18 cellular contexts compared by ENCODE assay signal in the genomic region with DNA sequence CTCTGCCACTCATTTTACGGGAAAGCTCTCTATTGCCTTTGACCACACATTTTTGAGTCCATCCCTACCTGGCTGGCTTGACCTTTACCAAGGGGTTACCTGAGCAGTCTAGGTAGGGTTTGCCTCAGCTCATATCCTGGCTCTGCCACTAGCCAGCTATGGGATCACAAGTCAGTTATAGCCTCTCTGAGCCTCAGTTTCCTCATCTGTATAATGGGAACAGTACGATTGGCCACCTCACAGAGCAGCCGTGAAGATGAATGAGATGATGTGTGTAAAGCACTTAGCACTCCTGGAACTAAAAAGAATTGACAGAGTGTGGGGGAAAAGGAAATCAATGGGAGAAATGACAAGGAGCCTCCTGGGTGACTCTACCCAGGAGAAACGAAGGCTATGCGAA. TPM values are rescaled to one million over a fixed set of nuclear protein-coding genes. Genes with fewer than 3 reads are reported as not detected.
DNase-seq lines count a peak whose midpoint lies in the region; ATAC-seq, FAIRE-seq and TF ChIP-seq lines count a peak whose summit lies in the region.
"Had no signal": no experiment of that assay in that cellular context is flagged by ENCODE, and none has a peak within 500 bp of the region (broad histone marks: within the 10 kb centered on the region; RNA-seq: fewer than 3 reads in every experiment).

No MANE protein-coding gene starts in this region.

- H3K9me3 ChIP-seq in Karpas-422 (ENCODE audit: low read length) (no peaks in the 10 kb centered on the region), K562 (replicated peaks; ENCODE audit: control insufficient read depth, insufficient read depth, low read depth, low read length) (no peaks in the 10 kb centered on the region)
- H3K9me3 ChIP-seq: Caco-2 had no signal

- no peaks in the 10 kb centered on the region for H3K36me3 ChIP-seq in Karpas-422 (ENCODE audit: insufficient read depth, low read length)
- H3K36me3 ChIP-seq in K562 (ENCODE audit: control insufficient read depth, insufficient read depth, low read length) = no peaks in the 10 kb centered on the region

- in situ Hi-C loops in K562 (cut with MboI) = no loop called here

- H3K27ac Mint-ChIP-seq in nephron = peak overlapping the region; percentile 16 to 77 (median 69)
- no peak overlapping the region for H3K27ac Mint-ChIP-seq in stimulated activated effector memory CD8-positive, alpha-beta T cell treated with anti-CD3 and anti-CD28 coated beads, Interleukin-12 subunit alpha, Interleukin-12 subunit beta, amount 100 ng/mL, for 72 hours
- H3K27ac Mint-ChIP-seq: CD4-positive, alpha-beta memory T cell had no signal

- no TSS peak for BruUV-seq in K562 (replicated peaks; lab: Mats Ljungman, UMichigan)

- CTCF ChIA-PET in K562 (lab: Yijun Ruan, JAX; ENCODE audit: low intra/inter-chr PET ratio) = no interaction called here

- 19% methylated on average over 5 of the region's 5 CpGs for WGBS in K562 (ENCODE audit: insufficient coverage, low coverage, missing lambda C conversion rate)

- H3K27me3 ChIP-seq in Karpas-422 (ENCODE audit: low read length) = no peaks in the 10 kb centered on the region
- no peaks in the 10 kb centered on the region; a peak in 2 of 5 replicates for H3K27me3 ChIP-seq in K562 (ENCODE audit: control insufficient read depth in 2 of 2, insufficient read depth in 2 of 2, low read length in 2 of 2)

- no peaks in the 10 kb centered on the region for H3K9me1 ChIP-seq in K562 (ENCODE audit: control insufficient read depth, insufficient read depth, low read length)

- H3K4me3 ChIP-seq in Karpas-422 (ENCODE audit: low read length) = no peak overlapping the region
- no peak overlapping the region for H3K4me3 ChIP-seq in K562

- H3K9ac ChIP-seq in Karpas-422 (ENCODE audit: low read length) (peak overlapping the region; percentile 68), K562 (ENCODE audit: insufficient read depth in 1 of 2, low read depth in 2 of 2, low read length in 2 of 2) (no peak overlapping the region)

- H3K9me3 Mint-ChIP-seq in nephron = no peaks in the 10 kb centered on the region
- H3K9me3 Mint-ChIP-seq in stimulated activated effector memory CD8-positive, alpha-beta T cell treated with anti-CD3 and anti-CD28 coated beads, Interleukin-12 subunit alpha, Interleukin-12 subunit beta, amount 100 ng/mL, for 72 hours = no peaks in the 10 kb centered on the region
- H3K9me3 Mint-ChIP-seq: CD4-positive, alpha-beta memory T cell had no signal

- no peak for TF ChIP-seq EP300 in K562 (IDR thresholded peaks at IDR 0.05; ENCODE audit: low read length)

- no peak for DNase-seq in Karpas-422
- no peak for DNase-seq in K562 (ENCODE audit: extremely low read depth in 1 of 4, low spot score in 3 of 4)
- no peak for DNase-seq in stimulated activated effector memory CD8-positive, alpha-beta T cell treated with anti-CD3 and anti-CD28 coated beads, Interleukin-12 subunit alpha, Interleukin-12 subunit beta, amount 100 ng/mL, for 72 hours (ENCODE audit: low spot score in 2 of 2)
- DNase-seq in activated CD8-positive, alpha-beta memory T cell treated with anti-CD3 and anti-CD28 coated beads, Interleukin-2, amount 50 U/mL, for 4 hours = no peak
- DNase-seq: C1 segment of cervical spinal cord; Caco-2; CD4-positive, alpha-beta memory T cell; DMS153; DND-41; GOT3; H7 had no signal

- H2AFZ ChIP-seq in Karpas-422 (ENCODE audit: low read length) (no peak overlapping the region), K562 (ENCODE audit: low read depth, low read length) (no peak overlapping the region)

- POLR2A ChIA-PET in K562 (lab: Yijun Ruan, JAX) = interaction anchor here (0.6 kb wide), 1 partner anchor 84 kb away, joined by 4 read pairs; no protein-coding TSS in a partner anchor

- no peak for TF ChIP-seq POLR2A in K562 (conservative IDR thresholded peaks at IDR 0.05)

- H3K4me1 ChIP-seq in Karpas-422 (ENCODE audit: low read length) = peaks cover 79% of the 10 kb centered on the region
- no peaks in the 10 kb centered on the region for H3K4me1 ChIP-seq in K562 (replicated peaks in 1 of 2; ENCODE audit: control insufficient read depth in 2 of 2, insufficient read depth in 2 of 2, low read length in 2 of 2)

- H3K4me2 ChIP-seq in Karpas-422 (ENCODE audit: low read depth, low read length, poor library complexity, severe bottlenecking) (peak overlapping the region; percentile 57), K562 (ENCODE audit: insufficient read depth, low read length) (no peak overlapping the region)

- H3K4me1 Mint-ChIP-seq in nephron = peaks cover 61% of the 10 kb centered on the region
- no peaks in the 10 kb centered on the region for H3K4me1 Mint-ChIP-seq in stimulated activated effector memory CD8-positive, alpha-beta T cell treated with anti-CD3 and anti-CD28 coated beads, Interleukin-12 subunit alpha, Interleukin-12 subunit beta, amount 100 ng/mL, for 72 hours
- H3K4me1 Mint-ChIP-seq: CD4-positive, alpha-beta memory T cell had no signal

- no peak overlapping the region for H3K4me3 Mint-ChIP-seq in nephron
- H3K4me3 Mint-ChIP-seq in stimulated activated effector memory CD8-positive, alpha-beta T cell treated with anti-CD3 and anti-CD28 coated beads, Interleukin-12 subunit alpha, Interleukin-12 subunit beta, amount 100 ng/mL, for 72 hours = no peak overlapping the region
- H3K4me3 Mint-ChIP-seq: CD4-positive, alpha-beta memory T cell had no signal

- no peaks in the 10 kb centered on the region for H3K9me2 ChIP-seq in Karpas-422 (replicated peaks; ENCODE audit: insufficient read depth, low read length)

- peaks cover 30% of the 10 kb centered on the region for H3K36me3 Mint-ChIP-seq in nephron (ENCODE audit: low read depth)
- H3K36me3 Mint-ChIP-seq in stimulated activated effector memory CD8-positive, alpha-beta T cell treated with anti-CD3 and anti-CD28 coated beads, Interleukin-12 subunit alpha, Interleukin-12 subunit beta, amount 100 ng/mL, for 72 hours = no peaks in the 10 kb centered on the region
- H3K36me3 Mint-ChIP-seq: CD4-positive, alpha-beta memory T cell had no signal

- ATAC-seq in K562 (no peak), HG03521 (IDR thresholded peaks at IDR 0.05; ENCODE audit: unreplicated experiment) (no peak)
- no peak for ATAC-seq in stimulated activated effector memory CD8-positive, alpha-beta T cell treated with anti-CD3 and anti-CD28 coated beads, Interleukin-12 subunit alpha, Interleukin-12 subunit beta, amount 100 ng/mL, for 72 hours
- ATAC-seq: HCT116 had no signal

- no peaks in the 10 kb centered on the region for H3K27me3 Mint-ChIP-seq in nephron (ENCODE audit: low read depth)

- H3K79me2 ChIP-seq in Karpas-422 (ENCODE audit: low read length) = no peaks in the 10 kb centered on the region
- no peaks in the 10 kb centered on the region for H3K79me2 ChIP-seq in K562 (ENCODE audit: control insufficient read depth, insufficient read depth, low read length)

- TF ChIP-seq CTCF in K562 (IDR thresholded peaks at IDR 0.05 in 2 of 3, conservative IDR thresholded peaks at IDR 0.05 in 1 of 3; ENCODE audit: insufficient read depth in 2 of 3, low read depth in 1 of 3, low read length in 3 of 3) (no peak), nephron (IDR thresholded peaks at IDR 0.05; ENCODE audit: unreplicated experiment in 3 of 3) (no peak)

- H4K20me1 ChIP-seq in Karpas-422 (ENCODE audit: insufficient read depth, low read depth, low read length) = no peaks in the 10 kb centered on the region
- H4K20me1 ChIP-seq in K562 (replicated peaks; ENCODE audit: control insufficient read depth, insufficient read depth, low read length) = no peaks in the 10 kb centered on the region

- H3K27ac ChIP-seq in Karpas-422 (ENCODE audit: low read length) (peak overlapping the region; percentile 95), K562 (ENCODE audit: extremely low read depth, low read depth, low read length) (no peak overlapping the region)

- intact Hi-C loops in K562 (cut with micrococcal nuclease) = no loop called here

- no peak for TF ChIP-seq RAD21 in K562 (CRISPR knock-in tag; conservative IDR thresholded peaks at IDR 0.05 in 1 of 2, IDR thresholded peaks at IDR 0.05 in 1 of 2)

- FAIRE-seq in K562 (lab: Jason Lieb, UNC) = no peak
- FAIRE-seq: G401.6, GM12892 had no signal

TF ChIP-seq in K562, 482 proteins besides CTCF, POLR2A, EP300 and RAD21:
- TF ChIP-seq RBM25 (IDR thresholded peaks at IDR 0.05; ENCODE audit: low read depth, low read length, severe bottlenecking) (peak; percentile 53), EWSR1 (IDR thresholded peaks at IDR 0.05; ENCODE audit: borderline replicate concordance, low read depth, partially characterized antibody) (no peak), KHSRP (IDR thresholded peaks at IDR 0.05) (no peak), ZNF140 (CRISPR knock-in tag; IDR thresholded peaks at IDR 0.05) (no peak)

RNA-seq across cellular contexts. Expression of gene SPATA12, which starts 28.0 kb away (rescaled TPM):
- total RNA-seq in Karpas-422 (2014; rRNA removed; shearing (Covaris generic); ENCODE audit: low replicate concordance) = 3.2 and 3.9 TPM in 2 replicates
- total RNA-seq in K562 (2011; cell fraction: chromatin; rRNA removed; ENCODE audit: low replicate concordance) = not detected in 2 replicates
- total RNA-seq in K562 (2011; cell fraction: nucleolus; rRNA removed) = not detected in 2 replicates
- not detected in 2 replicates for total RNA-seq in K562 (2011; cell fraction: nucleoplasm; rRNA removed)
- total RNA-seq in K562 (2014; rRNA removed) (not detected in 2 replicates), K562 (2014; rRNA removed; fragmentation: Illumina TruSeq; extraction: Trizol) (not detected in 2 replicates), K562 (2015; rRNA removed; fragmentation: Illumina TruSeq; extraction: Trizol) (not detected in 2 replicates), K562 (2021) (not detected in 2 replicates)
- polyA plus RNA-seq in K562 (2011; rRNA removed) (not detected in 2 replicates), K562 (2014; fragmentation: Illumina TruSeq; extraction: Trizol) (not detected in 2 replicates), K562 (2014; fragmentation: Nextera tagmentation; extraction: Ambion mirVana) (not detected), K562 (2014; rRNA removed) (not detected in 2 replicates)
- not detected in 2 replicates for polyA plus RNA-seq in K562 (2011; cell fraction: cytosol; rRNA removed)
- not detected in 2 replicates for polyA plus RNA-seq in K562 (2011; cell fraction: nucleus; rRNA removed)
- polyA plus RNA-seq in K562 (2012) = not detected in 2 replicates
- not detected in 2 replicates for polyA minus RNA-seq in K562 (2011; rRNA and poly(A)+ RNA removed)
- polyA minus RNA-seq in K562 (2011; cell fraction: cytosol; rRNA and poly(A)+ RNA removed) = not detected in 2 replicates
- not detected in 2 replicates for polyA minus RNA-seq in K562 (2011; cell fraction: nucleus; rRNA and poly(A)+ RNA removed)
- total RNA-seq: A673; Caco-2; CD4-positive, alpha-beta memory T cell had no signal
- polyA plus RNA-seq: BJ; CD4-positive, alpha-beta memory T cell had no signal
